11 cellular contexts compared by ENCODE assay signal in the genomic region with DNA sequence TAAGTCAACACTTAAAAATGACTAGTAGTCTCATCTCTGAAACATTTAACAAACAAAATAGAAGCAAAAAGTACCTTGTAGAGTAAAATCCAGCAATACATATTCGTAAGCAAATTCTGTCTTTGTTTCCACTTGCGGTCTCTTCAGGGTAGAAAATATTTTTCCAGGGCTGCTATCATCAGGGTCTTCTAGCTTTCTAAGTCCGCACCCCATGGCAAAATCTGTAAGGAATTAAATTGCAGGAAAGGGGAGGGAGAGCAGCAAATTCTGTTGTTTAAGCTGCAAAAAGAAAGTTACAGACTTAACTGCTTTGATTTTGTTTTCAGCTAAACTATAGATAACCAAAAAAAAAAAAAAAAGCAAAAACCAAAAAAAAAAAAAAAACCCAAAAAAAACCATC. TPM values are rescaled to one million over a fixed set of nuclear protein-coding genes. Genes with fewer than 3 reads are reported as not detected.
DNase-seq lines count a peak whose midpoint lies in the region; ATAC-seq and TF ChIP-seq lines count a peak whose summit lies in the region.
"Had no signal": no experiment of that assay in that cellular context is flagged by ENCODE, and none has a peak within 500 bp of the region (broad histone marks: within the 10 kb centered on the region; RNA-seq: fewer than 3 reads in every experiment).

A gene with protein sequence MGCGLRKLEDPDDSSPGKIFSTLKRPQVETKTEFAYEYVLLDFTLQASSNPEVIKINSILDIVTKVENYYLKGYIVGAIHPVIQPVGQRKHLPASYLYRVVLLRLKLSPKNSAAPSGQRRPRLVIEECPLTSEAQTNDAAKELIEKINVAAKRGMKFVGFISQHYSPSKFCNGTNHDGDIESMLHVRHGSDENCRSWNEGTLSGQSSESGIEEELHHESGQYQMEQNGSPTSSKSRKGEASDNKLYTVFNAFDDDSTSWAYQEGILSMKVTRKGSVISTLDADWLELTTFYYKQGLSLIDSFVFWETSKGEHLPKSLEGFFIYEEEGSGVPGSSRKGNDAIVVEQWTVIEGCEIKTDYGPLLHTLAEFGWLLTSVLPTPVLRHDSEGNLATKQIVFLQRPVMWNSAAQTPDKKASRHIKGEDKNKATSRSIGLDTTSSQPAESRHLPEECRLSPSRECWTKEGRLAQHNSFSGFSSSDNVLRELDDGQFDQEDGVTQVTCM (minus strand): TSS at position 342 of the 400 bp plus-strand sequence. CDS start 129 bp downstream, at position 213.

- DNase-seq in heart right ventricle (no peak), Right ventricle myocardium inferior (ENCODE audit: missing footprints) (no peak), globus pallidus (ENCODE audit: low spot score) (peak; percentile 63), osteoblast (ENCODE audit: insufficient read length, low spot score, missing footprints) (no peak), aorta (no peak)
- DNase-seq: ACHN had no signal

- H3K4me2 ChIP-seq in osteoblast (ENCODE audit: insufficient read depth, low read length), result peak within 1 kb of the TSS; percentile 95

- H4K20me1 ChIP-seq in osteoblast (ENCODE audit: insufficient read depth, low read length), result no peaks in the 10 kb centered on the region

- TF ChIP-seq CTCF in heart right ventricle (IDR thresholded peaks at IDR 0.05), result no peak
- no peak for TF ChIP-seq CTCF in osteoblast (IDR thresholded peaks at IDR 0.05; ENCODE audit: extremely low read depth, low read depth, low read length)

- no peaks in the 10 kb centered on the region for H3K79me2 ChIP-seq in osteoblast (ENCODE audit: insufficient read depth, low read length)

- H3K27ac ChIP-seq in heart right ventricle (peak within 1 kb of the TSS; percentile 48 to 89 (median 76)), osteoblast (ENCODE audit: low read depth, low read length) (peak within 1 kb of the TSS; percentile 84), aorta (ENCODE audit: low read depth in 1 of 2, low read length in 2 of 2) (peak within 1 kb of the TSS; percentile 11 to 21)

- peaks cover 0 to 4% (median 0%) of the 10 kb centered on the region in 11 donors for H3K9me3 ChIP-seq in heart right ventricle
- H3K9me3 ChIP-seq in osteoblast (ENCODE audit: low read depth, low read length), result no peaks in the 10 kb centered on the region
- H3K9me3 ChIP-seq in aorta (ENCODE audit: control insufficient read depth, low read length), result peaks cover 1% of the 10 kb centered on the region

- H2AFZ ChIP-seq in osteoblast (ENCODE audit: low read length), result peak within 1 kb of the TSS; percentile 96

- H3K36me3 ChIP-seq in heart right ventricle (no peaks in the 10 kb centered on the region), osteoblast (ENCODE audit: insufficient read depth, low read length) (no peaks in the 10 kb centered on the region), aorta (ENCODE audit: control insufficient read depth in 1 of 2, insufficient read depth in 2 of 2, low read length in 1 of 2) (peaks cover 0 to 3% of the 10 kb centered on the region in 2 donors)

- peak in 2 of 8 donors; percentile 25 to 32 for ATAC-seq in heart right ventricle
- ATAC-seq in Right ventricle myocardium inferior, result no peak
- ATAC-seq in aorta (ENCODE audit: low FRiP score), result no peak
- no peak for ATAC-seq in esophagus mucosa
- ATAC-seq in GM18498 (IDR thresholded peaks at IDR 0.05; ENCODE audit: unreplicated experiment), result no peak
- no peak for ATAC-seq in HG03469 (IDR thresholded peaks at IDR 0.05; ENCODE audit: unreplicated experiment)
- ATAC-seq: GM12878 had no signal

- H3K4me1 ChIP-seq in heart right ventricle, result peaks cover 0 to 33% (median 9%) of the 10 kb centered on the region in 9 donors
- H3K4me1 ChIP-seq in osteoblast (ENCODE audit: insufficient read depth, low read length), result peaks cover 3% of the 10 kb centered on the region
- peaks cover 0 to 4% of the 10 kb centered on the region in 2 donors for H3K4me1 ChIP-seq in aorta (ENCODE audit: control insufficient read depth in 1 of 2, insufficient read depth in 2 of 2, low read length in 2 of 2)

- H3K27me3 ChIP-seq in heart right ventricle (peaks cover 0 to 3% (median 0%) of the 10 kb centered on the region in 7 donors), osteoblast (ENCODE audit: insufficient read depth, low read length) (no peaks in the 10 kb centered on the region), aorta (ENCODE audit: control insufficient read depth in 1 of 2, insufficient read depth in 2 of 2, low read length in 1 of 2) (no peaks in the 10 kb centered on the region)

- H3K4me3 ChIP-seq in heart right ventricle (peak within 1 kb of the TSS; percentile 20 to 58 (median 50)), osteoblast (ENCODE audit: insufficient read depth, low read length) (peak within 1 kb of the TSS; percentile 81), aorta (ENCODE audit: low read length in 2 of 2) (peak within 1 kb of the TSS; percentile 76 to 80)
- H3K4me3 ChIP-seq: GM12878, lung had no signal

- intact Hi-C loops in heart right ventricle (cut with DNase I) (loop anchor here in 1 of 10 donors (5.0 kb wide), 1 partner anchor 48 kb away; no protein-coding TSS in a partner anchor), Right ventricle myocardium inferior (cut with DNase I) (no loop called here), aorta (cut with DNase I) (no loop called here)

- WGBS in heart right ventricle, 2 donors, result 40 to 43% methylated on average over 3 of the region's 3 CpGs
- 0 to 5% methylated on average over 3 of the region's 3 CpGs for WGBS in aorta, 2 donors

RNA-seq across cellular contexts. Expression of the gene that starts here (rescaled TPM):
- total RNA-seq in heart right ventricle, result 1 to 10 TPM; 1.2 to 8.4 (median 3.7) TPM
- polyA plus RNA-seq in heart right ventricle, result 1 to 10 TPM; 2.0 TPM
- total RNA-seq in Right ventricle myocardium inferior, result 7.5 TPM
- 14.5 and 18.6 TPM in 2 replicates for total RNA-seq in osteoblast
- total RNA-seq in aorta, result 10 to 100 TPM; 17.5 to 22.2 TPM
- polyA plus RNA-seq in aorta, result 1 to 10 TPM; 8.0 to 8.8 TPM
- 1.5 TPM for total RNA-seq in esophagus mucosa
- total RNA-seq: GM12878 had no signal

Comparison
In these comparisons a context has a peak if more than half of its experiments do, and no peak if none do; other contexts are left out.
1. H3K27ac ChIP-seq: peak in every context shown above with its lines; median percentile 84 in osteoblast; 76 in heart right ventricle; 16 in aorta.